In genomic region chr15:99542828-99543227, GRCh38 we compare ENCODE assay signal across 22 cellular contexts.
"Had no signal": no experiment of that assay in that cellular context is flagged by ENCODE, and none has a peak within 500 bp of the region (broad histone marks: within the 10 kb centered on the region; RNA-seq: fewer than 3 reads in every experiment).

No MANE protein-coding gene starts in this region.

- H3K27me3 ChIP-seq: neural progenitor cell, spleen, upper lobe of right lung had no signal

- H3K4me2 ChIP-seq: neural progenitor cell had no signal

- ATAC-seq: esophagus mucosa; left ventricle myocardium superior; naive thymus-derived CD8-positive, alpha-beta T cell; upper lobe of right lung had no signal

- H3K9ac ChIP-seq: neural progenitor cell had no signal

- H2AFZ ChIP-seq: neural progenitor cell had no signal

- H3K36me3 ChIP-seq: neural progenitor cell, spleen, thoracic aorta, upper lobe of right lung had no signal

- H3K27ac ChIP-seq: neural progenitor cell, spleen, thoracic aorta, upper lobe of right lung had no signal

- DNase-seq: activated CD4-positive, alpha-beta memory T cell treated with anti-CD3 and anti-CD28 coated beads for 36 hours; activated CD4-positive, alpha-beta T cell treated with anti-CD3 and anti-CD28 coated beads for 48 hours; activated naive CD4-positive, alpha-beta T cell treated with Interleukin-2 at 50 U/mL for 16 hours; activated naive CD8-positive, alpha-beta T cell treated with anti-CD3 and anti-CD28 coated beads for 36 hours; activated T-cell treated with anti-CD3 and anti-CD28 coated beads, Interleukin-2, amount 50 U/mL, for 48 hours; amygdala; dermis blood vessel endothelial cell; effector memory CD4-positive, alpha-beta T cell; foreskin melanocyte; left ventricle myocardium superior; mammary epithelial cell; naive thymus-derived CD8-positive, alpha-beta T cell; posterior cingulate gyrus; retina; spleen; stimulated activated CD4-positive, alpha-beta T cell treated with anti-CD3 and anti-CD28 coated beads, Interleukin-4, amount 100 ng/mL, for 24 hours; stimulated activated naive CD4-positive, alpha-beta T cell treated with Interleukin-2 at 50 U/mL for 16 hours; T-helper 2 cell; upper lobe of right lung had no signal

- H3K4me1 ChIP-seq: neural progenitor cell, spleen, upper lobe of right lung had no signal

- H3K4me3 ChIP-seq: neural progenitor cell, spleen, thoracic aorta, upper lobe of right lung had no signal

- H3K9me3 ChIP-seq: spleen, thoracic aorta, upper lobe of right lung had no signal
